In genomic region chr14:93745603-93746273, GRCh38 we compare ENCODE assay signal across 21 cellular contexts. TPM values are rescaled to one million over a fixed set of nuclear protein-coding genes. Genes with fewer than 3 reads are reported as not detected.
A peak's percentile ranks its signal among the peaks of the same experiment; 100 is the strongest.
DNase-seq lines count a peak whose midpoint lies in the region; ATAC-seq and TF ChIP-seq lines count a peak whose summit lies in the region.
"Had no signal": no experiment of that assay in that cellular context is flagged by ENCODE, and none has a peak within 500 bp of the region (broad histone marks: within the 10 kb centered on the region; RNA-seq: fewer than 3 reads in every experiment).

No MANE protein-coding gene starts in this region.

- H3K27me3 Mint-ChIP-seq in endodermal cell (ENCODE audit: insufficient read depth) (no peaks in the 10 kb centered on the region), type B pancreatic cell (peaks cover 22% of the 10 kb centered on the region)
- H3K27me3 Mint-ChIP-seq in activated naive CD8-positive, alpha-beta T cell treated with anti-CD3 and anti-CD28 coated beads, Interleukin-2, amount 50 U/mL, for 24 hours = peaks cover 5% of the 10 kb centered on the region

- H3K9me3 Mint-ChIP-seq in endodermal cell (no peaks in the 10 kb centered on the region), type B pancreatic cell (no peaks in the 10 kb centered on the region)
- H3K9me3 Mint-ChIP-seq in activated naive CD8-positive, alpha-beta T cell treated with anti-CD3 and anti-CD28 coated beads, Interleukin-2, amount 50 U/mL, for 24 hours = no peaks in the 10 kb centered on the region
- H3K9me3 Mint-ChIP-seq: CD8-positive, alpha-beta memory T cell had no signal

- no peaks in the 10 kb centered on the region for H3K9me3 ChIP-seq in cardiac muscle cell (ENCODE audit: low read depth)
- no peaks in the 10 kb centered on the region for H3K9me3 ChIP-seq in endodermal cell (ENCODE audit: control insufficient read depth, low read length)
- H3K9me3 ChIP-seq in neuronal stem cell (replicated peaks in 1 of 2; ENCODE audit: control insufficient read depth in 2 of 2, insufficient read depth in 1 of 2, low read depth in 1 of 2, low read length in 2 of 2) = peaks cover 0 to 2% of the 10 kb centered on the region in 2 donors
- H3K9me3 ChIP-seq: BLaER1 treated with 17β-estradiol and CSF1 and Interleukin-3, amounts not matched to agents 10 nM and 100 nM had no signal

- H4K8ac ChIP-seq in neuronal stem cell (ENCODE audit: low read depth, low read length) = no peak overlapping the region

- no peak overlapping the region for H3K4me2 ChIP-seq in neuronal stem cell (ENCODE audit: insufficient read depth, low read length, poor library complexity, severe bottlenecking)
- H3K4me2 ChIP-seq: BLaER1 treated with 17β-estradiol and CSF1 and Interleukin-3, amounts not matched to agents 10 nM and 100 nM had no signal

- H3K9ac ChIP-seq in endodermal cell (ENCODE audit: extremely low read depth, low read length, poor library complexity, severe bottlenecking) (no peak overlapping the region), neuronal stem cell (ENCODE audit: low read depth, low read length, poor library complexity) (peak overlapping the region; percentile 10)
- H3K9ac ChIP-seq: BLaER1 treated with 17β-estradiol and CSF1 and Interleukin-3, amounts not matched to agents 10 nM and 100 nM had no signal

- peaks cover 47% of the 10 kb centered on the region for H3K36me3 Mint-ChIP-seq in endodermal cell (ENCODE audit: low read depth)
- no peaks in the 10 kb centered on the region for H3K36me3 Mint-ChIP-seq in type B pancreatic cell
- H3K36me3 Mint-ChIP-seq in activated naive CD8-positive, alpha-beta T cell treated with anti-CD3 and anti-CD28 coated beads, Interleukin-2, amount 50 U/mL, for 24 hours (ENCODE audit: low read depth) = no peaks in the 10 kb centered on the region
- H3K36me3 Mint-ChIP-seq: CD8-positive, alpha-beta memory T cell had no signal

- 80 to 84% methylated on average over 7 to 13 of the region's 13 CpGs for WGBS in endodermal cell (ENCODE audit: insufficient coverage in 1 of 2, insufficient read length in 1 of 2), 2 experiments
- WGBS in neuronal stem cell (ENCODE audit: extremely low coverage in 2 of 2, insufficient read length in 2 of 2, insufficient replicate concordance in 1 of 2), 2 donors = no CpG with 5 or more reads among the region's 13 CpGs
- WGBS in lower leg skin, 2 donors = 77 to 83% methylated on average over 12 to 13 of the region's 13 CpGs

- H3K27ac ChIP-seq in cardiac muscle cell (peak overlapping the region; percentile 95), endodermal cell (ENCODE audit: low read depth, low read length) (no peak overlapping the region), neuronal stem cell (replicated peaks; ENCODE audit: low read length) (no peak overlapping the region)
- H3K27ac ChIP-seq: BLaER1 treated with 17β-estradiol and CSF1 and Interleukin-3, amounts not matched to agents 10 nM and 100 nM had no signal

- H3K4me1 ChIP-seq in cardiac muscle cell (ENCODE audit: low read depth) (peaks cover 62% of the 10 kb centered on the region), endodermal cell (ENCODE audit: control insufficient read depth, insufficient read depth, low read length) (peaks cover 24% of the 10 kb centered on the region), neuronal stem cell (ENCODE audit: control insufficient read depth in 2 of 2, insufficient read depth in 1 of 2, low read depth in 1 of 2, low read length in 2 of 2) (peaks cover 0 to 50% of the 10 kb centered on the region in 2 donors)

- no peak for ATAC-seq in activated naive CD8-positive, alpha-beta T cell treated with anti-CD3 and anti-CD28 coated beads, Interleukin-2, amount 50 U/mL, for 24 hours

- H3K36me3 ChIP-seq in cardiac muscle cell (no peaks in the 10 kb centered on the region), endodermal cell (ENCODE audit: control insufficient read depth, insufficient read depth, low read length) (peaks cover 27% of the 10 kb centered on the region), neuronal stem cell (replicated peaks in 1 of 2; ENCODE audit: control insufficient read depth in 2 of 2, insufficient read depth in 2 of 2, low read length in 2 of 2) (no peaks in the 10 kb centered on the region)
- H3K36me3 ChIP-seq: BLaER1 treated with 17β-estradiol and CSF1 and Interleukin-3, amounts not matched to agents 10 nM and 100 nM had no signal

- peak overlapping the region; percentile 60 for H2BK15ac ChIP-seq in neuronal stem cell (ENCODE audit: low read length)

- DNase-seq in cardiac muscle cell (ENCODE audit: low read depth in 1 of 2, low spot score in 1 of 2) (peak in 1 of 2 donors; percentile 30), cardiac septum (ENCODE audit: low spot score) (no peak), endodermal cell (peak; percentile 56), neuronal stem cell (ENCODE audit: low spot score) (no peak), type B pancreatic cell (ENCODE audit: extremely low spot score, unreplicated experiment) (no peak), lower leg skin (ENCODE audit: low spot score in 2 of 2) (no peak)
- DNase-seq in stimulated activated CD4-positive, alpha-beta T cell treated with anti-CD3 and anti-CD28 coated beads, Interleukin-15, amount 100 ng/mL, for 24 hours = no peak
- no peak for DNase-seq in activated naive CD8-positive, alpha-beta T cell treated with anti-CD3 and anti-CD28 coated beads, Interleukin-2, amount 50 U/mL, for 24 hours
- DNase-seq: CD8-positive, alpha-beta memory T cell; DMS79; IMR-90; Kasumi-1; MM.1S; NCI-H1105 treated with DMSO at 0.1 percent for 48 hours; NCI-H187; NCI-H345; NCI-H526; OCI-M1; SIG-M5 had no signal

- H2BK120ac ChIP-seq in neuronal stem cell (ENCODE audit: low read depth, low read length) = peak overlapping the region; percentile 84

- no peaks in the 10 kb centered on the region for H3K79me1 ChIP-seq in neuronal stem cell (ENCODE audit: low read depth, low read length)

- peak overlapping the region; percentile 46 for H3K4ac ChIP-seq in neuronal stem cell (ENCODE audit: low read length)

- no peak for TF ChIP-seq POLR2A in lower leg skin (IDR thresholded peaks at IDR 0.05)

- H3K27me3 ChIP-seq in cardiac muscle cell (no peaks in the 10 kb centered on the region), endodermal cell (ENCODE audit: control insufficient read depth, insufficient read depth, low read length, poor library complexity, severe bottlenecking) (no peaks in the 10 kb centered on the region), neuronal stem cell (ENCODE audit: control insufficient read depth in 3 of 3, insufficient read depth in 3 of 3, low read depth in 1 of 3, low read length in 3 of 3) (no peaks in the 10 kb centered on the region)
- H3K27me3 ChIP-seq: BLaER1 treated with 17β-estradiol and CSF1 and Interleukin-3, amounts not matched to agents 10 nM and 100 nM had no signal

- H2BK12ac ChIP-seq in neuronal stem cell (ENCODE audit: low read length) = no peak overlapping the region

- peak overlapping the region; percentile 82 for H3K27ac Mint-ChIP-seq in endodermal cell
- peak overlapping the region; percentile 61 for H3K27ac Mint-ChIP-seq in type B pancreatic cell
- H3K27ac Mint-ChIP-seq in activated naive CD8-positive, alpha-beta T cell treated with anti-CD3 and anti-CD28 coated beads, Interleukin-2, amount 50 U/mL, for 24 hours = no peak overlapping the region
- H3K27ac Mint-ChIP-seq: CD8-positive, alpha-beta memory T cell had no signal

- H3K4me3 ChIP-seq in cardiac muscle cell (no peak overlapping the region), endodermal cell (ENCODE audit: low read length) (no peak overlapping the region), neuronal stem cell (ENCODE audit: low read length in 2 of 2) (no peak overlapping the region), lower leg skin (ENCODE audit: low read depth, poor library complexity, severe bottlenecking) (no peak overlapping the region)
- H3K4me3 ChIP-seq: BLaER1 treated with 17β-estradiol and CSF1 and Interleukin-3, amounts not matched to agents 10 nM and 100 nM had no signal

- H3K18ac ChIP-seq in neuronal stem cell (ENCODE audit: low read length) = peak overlapping the region; percentile 93

- H3K4me1 Mint-ChIP-seq in endodermal cell (peaks cover 28% of the 10 kb centered on the region), type B pancreatic cell (ENCODE audit: unreplicated experiment) (peaks cover 43% of the 10 kb centered on the region)
- H3K4me1 Mint-ChIP-seq in activated naive CD8-positive, alpha-beta T cell treated with anti-CD3 and anti-CD28 coated beads, Interleukin-2, amount 50 U/mL, for 24 hours = no peaks in the 10 kb centered on the region
- H3K4me1 Mint-ChIP-seq: CD8-positive, alpha-beta memory T cell had no signal

- peak overlapping the region; percentile 59 for H2AFZ ChIP-seq in neuronal stem cell (ENCODE audit: low read length)

- peak overlapping the region; percentile 91 for H2BK5ac ChIP-seq in neuronal stem cell (ENCODE audit: low read length)

- no peak for TF ChIP-seq CTCF in cardiac muscle cell (IDR thresholded peaks at IDR 0.05; ENCODE audit: low read depth, low read length)
- TF ChIP-seq CTCF in endodermal cell (conservative IDR thresholded peaks at IDR 0.05) = no peak
- no peak for TF ChIP-seq CTCF in type B pancreatic cell (conservative IDR thresholded peaks at IDR 0.05)
- no peak for TF ChIP-seq CTCF in lower leg skin (IDR thresholded peaks at IDR 0.05)

- intact Hi-C loops in cardiac septum (cut with DNase I) (no loop called here), lower leg skin (cut with DNase I; ENCODE audit: low total_unique reads) (no loop called here)

- peak overlapping the region; percentile 17 for H3K23ac ChIP-seq in neuronal stem cell (ENCODE audit: low read depth, low read length, poor library complexity)

- peak overlapping the region; percentile 66 for H3K14ac ChIP-seq in neuronal stem cell (ENCODE audit: low read length)

- H2AK5ac ChIP-seq in neuronal stem cell (ENCODE audit: low read depth, low read length) = peak overlapping the region; percentile 77

- no peak overlapping the region for H4K91ac ChIP-seq in neuronal stem cell (ENCODE audit: low read depth, low read length, poor library complexity)

- H3K4me3 Mint-ChIP-seq in endodermal cell (no peak overlapping the region), type B pancreatic cell (no peak overlapping the region)
- H3K4me3 Mint-ChIP-seq in activated naive CD8-positive, alpha-beta T cell treated with anti-CD3 and anti-CD28 coated beads, Interleukin-2, amount 50 U/mL, for 24 hours = no peak overlapping the region
- H3K4me3 Mint-ChIP-seq: CD8-positive, alpha-beta memory T cell had no signal

RNA-seq across cellular contexts. Expression of gene PRIMA1, which starts 42.5 kb away (rescaled TPM):
- total RNA-seq in cardiac muscle cell = 2.6 and 5.7 TPM in 2 replicates
- polyA plus RNA-seq in cardiac muscle cell = 0.53 and 2.1 TPM in 2 replicates
- total RNA-seq in cardiac septum = 2.3 TPM
- 10 to 100 TPM in 1 of 2 donors, 1 to 10 TPM in 1; 10.0 to 20.8 TPM for total RNA-seq in endodermal cell
- polyA plus RNA-seq in endodermal cell (2013, experiment 1 of 2) = 6.5 TPM
- 5.1 TPM for polyA plus RNA-seq in endodermal cell (2013, experiment 2 of 2)
- 4.4 TPM for polyA plus RNA-seq in neuronal stem cell (2013, experiment 1 of 2)
- 4.2 TPM for polyA plus RNA-seq in neuronal stem cell (2013, experiment 2 of 2)
- 0.90 and 1.7 TPM in 2 replicates for total RNA-seq in type B pancreatic cell (ENCODE audit: low replicate concordance)
- 1 to 10 TPM; 2.6 to 9.0 (median 4.1) TPM for total RNA-seq in lower leg skin
- total RNA-seq: CD8-positive, alpha-beta memory T cell; HT-29; IMR-90 had no signal
- polyA plus RNA-seq: CD8-positive, alpha-beta memory T cell; IMR-90 had no signal
